Comparison of ENCODE assay signal across 36 cellular contexts in genomic region chr13:59873309-59873708, GRCh38.
"Had no signal": no experiment of that assay in that cellular context is flagged by ENCODE, and none has a peak within 500 bp of the region (broad histone marks: within the 10 kb centered on the region; RNA-seq: fewer than 3 reads in every experiment).

No MANE protein-coding gene starts in this region.

- H3K27ac ChIP-seq: cardiac muscle cell, Peyer's patch, SJSA1 had no signal

- H3K9me3 ChIP-seq: ascending aorta, MG63, Peyer's patch, SJSA1 had no signal

- H3K27me3 Mint-ChIP-seq: activated CD4-positive, alpha-beta memory T cell treated with anti-CD3 and anti-CD28 coated beads for 36 hours; activated CD4-positive, alpha-beta T cell treated with anti-CD3 and anti-CD28 coated beads for 36 hours; activated CD4-positive, alpha-beta T cell treated with anti-CD3 and anti-CD28 coated beads, Interleukin-2, amount 10 ng/mL, durations not matched to agents 7 days and 5 days; activated naive CD8-positive, alpha-beta T cell treated with anti-CD3 and anti-CD28 coated beads for 36 hours; activated T-helper 17 cell treated with anti-CD3 and anti-CD28 coated beads, Interleukin-2, amount 50 U/mL, for 72 hours; central memory CD8-positive, alpha-beta T cell had no signal

- H3K4me2 ChIP-seq: SK-N-SH had no signal

- H3K9me3 Mint-ChIP-seq: activated CD4-positive, alpha-beta memory T cell treated with anti-CD3 and anti-CD28 coated beads for 36 hours; activated CD4-positive, alpha-beta T cell treated with anti-CD3 and anti-CD28 coated beads, Interleukin-2, amount 10 ng/mL, durations not matched to agents 7 days and 5 days; activated naive CD8-positive, alpha-beta T cell treated with anti-CD3 and anti-CD28 coated beads for 36 hours; activated T-helper 17 cell treated with anti-CD3 and anti-CD28 coated beads, Interleukin-2, amount 50 U/mL, for 72 hours; central memory CD8-positive, alpha-beta T cell; T-helper 1 cell treated with Interleukin-12 subunit alpha and Interleukin-12 subunit beta and Interleukin-4 antibody, amounts not matched to agents 30 μg/mL and 1 μg/mL, for 36 hours; T-helper 2 cell treated with Interferon-gamma antibody and Interleukin-4, amounts not matched to agents 5 μg/mL and 100 μg/mL, for 36 hours had no signal

- H3K4me3 Mint-ChIP-seq: activated CD4-positive, alpha-beta memory T cell treated with anti-CD3 and anti-CD28 coated beads for 36 hours; activated CD4-positive, alpha-beta T cell treated with anti-CD3 and anti-CD28 coated beads for 36 hours; activated CD4-positive, alpha-beta T cell treated with anti-CD3 and anti-CD28 coated beads, Interleukin-2, amount 10 ng/mL, durations not matched to agents 7 days and 5 days; activated naive CD8-positive, alpha-beta T cell treated with anti-CD3 and anti-CD28 coated beads for 36 hours; activated T-helper 17 cell treated with anti-CD3 and anti-CD28 coated beads, Interleukin-2, amount 50 U/mL, for 72 hours; central memory CD8-positive, alpha-beta T cell; T-helper 1 cell treated with Interleukin-12 subunit alpha and Interleukin-12 subunit beta and Interleukin-4 antibody, amounts not matched to agents 30 μg/mL and 1 μg/mL, for 36 hours; T-helper 2 cell treated with Interferon-gamma antibody and Interleukin-4, amounts not matched to agents 5 μg/mL and 100 μg/mL, for 36 hours had no signal

- H3K27me3 ChIP-seq: ascending aorta, cardiac muscle cell, MG63, Peyer's patch, SJSA1 had no signal

- H3K36me3 Mint-ChIP-seq: activated CD4-positive, alpha-beta memory T cell treated with anti-CD3 and anti-CD28 coated beads for 36 hours had no signal

- ATAC-seq: activated CD4-positive, alpha-beta T cell treated with anti-CD3 and anti-CD28 coated beads for 36 hours; activated CD4-positive, CD25-positive, alpha-beta regulatory T cell treated with anti-CD3 and anti-CD28 coated beads, Interleukin-2, amount 50 U/mL, for 24 hours; activated T-helper 17 cell treated with anti-CD3 and anti-CD28 coated beads, Interleukin-2, amount 50 U/mL, for 72 hours; PC-3 had no signal

- H3K4me1 ChIP-seq: ascending aorta, Peyer's patch, SJSA1 had no signal

- H3K4me3 ChIP-seq: cardiac muscle cell, MG63, Peyer's patch, SJSA1 had no signal

- H3K27ac Mint-ChIP-seq: activated CD4-positive, alpha-beta memory T cell treated with anti-CD3 and anti-CD28 coated beads for 36 hours; activated CD4-positive, alpha-beta T cell treated with anti-CD3 and anti-CD28 coated beads for 36 hours; activated CD4-positive, alpha-beta T cell treated with anti-CD3 and anti-CD28 coated beads, Interleukin-2, amount 10 ng/mL, durations not matched to agents 7 days and 5 days; activated naive CD8-positive, alpha-beta T cell treated with anti-CD3 and anti-CD28 coated beads for 36 hours; activated T-helper 17 cell treated with anti-CD3 and anti-CD28 coated beads, Interleukin-2, amount 50 U/mL, for 72 hours; T-helper 1 cell treated with Interleukin-12 subunit alpha and Interleukin-12 subunit beta and Interleukin-4 antibody, amounts not matched to agents 30 μg/mL and 1 μg/mL, for 36 hours; T-helper 2 cell treated with Interferon-gamma antibody and Interleukin-4, amounts not matched to agents 5 μg/mL and 100 μg/mL, for 36 hours had no signal

- H3K36me3 ChIP-seq: ascending aorta, cardiac muscle cell, Peyer's patch had no signal

- DNase-seq: activated CD4-positive, alpha-beta memory T cell treated with anti-CD3 and anti-CD28 coated beads for 36 hours; activated CD4-positive, alpha-beta T cell treated with anti-CD3 and anti-CD28 coated beads for 36 hours; activated CD4-positive, alpha-beta T cell treated with anti-CD3 and anti-CD28 coated beads, Interleukin-2, amount 10 ng/mL, durations not matched to agents 7 days and 5 days; activated CD8-positive, alpha-beta memory T cell treated with anti-CD3 and anti-CD28 coated beads, Interleukin-2, amount 50 U/mL, for 4 hours; activated effector memory CD4-positive, alpha-beta T cell treated with anti-CD3 and anti-CD28 coated beads, Interleukin-2, amount 50 U/mL, for 16 hours; activated naive CD4-positive, alpha-beta T cell; activated naive CD4-positive, alpha-beta T cell treated with anti-CD3 and anti-CD28 coated beads, Interleukin-2, amount 50 U/mL, for 16 hours; activated naive CD8-positive, alpha-beta T cell treated with anti-CD3 and anti-CD28 coated beads for 36 hours; activated T-cell treated with anti-CD3 and anti-CD28 coated beads for 4 hours; activated T-cell treated with anti-CD3 and anti-CD28 coated beads, Interleukin-2, amount 50 U/mL, for 48 hours; amniotic stem cell; Kasumi-1; KG1; MG63; NCI-H1048; NCI-H1105 treated with DMSO at 0.1 percent for 48 hours; NCI-H1436; NCI-H1694; NCI-H1930; NCI-H2081 treated with DMSO at 0.1 percent for 48 hours; NCI-H226; NCI-H446 treated with DMSO at 0.1 percent for 48 hours; NCI-H524 treated with DMSO at 0.1 percent for 48 hours; PC-3; Peyer's patch; RPMI8226; SHP77 treated with DMSO at 0.1 percent for 48 hours; SK-N-SH had no signal

- H3K9ac ChIP-seq: SK-N-SH had no signal

- H3K4me1 Mint-ChIP-seq: activated CD4-positive, alpha-beta T cell treated with anti-CD3 and anti-CD28 coated beads for 36 hours; activated CD4-positive, alpha-beta T cell treated with anti-CD3 and anti-CD28 coated beads, Interleukin-2, amount 10 ng/mL, durations not matched to agents 7 days and 5 days; activated naive CD8-positive, alpha-beta T cell treated with anti-CD3 and anti-CD28 coated beads for 36 hours; activated T-helper 17 cell treated with anti-CD3 and anti-CD28 coated beads, Interleukin-2, amount 50 U/mL, for 72 hours; central memory CD8-positive, alpha-beta T cell had no signal
